Comparison of ENCODE assay signal across 23 cellular contexts in genomic region chr10:121087129-121087528, GRCh38.
"Had no signal": no experiment of that assay in that cellular context is flagged by ENCODE, and none has a peak within 500 bp of the region (broad histone marks: within the 10 kb centered on the region; RNA-seq: fewer than 3 reads in every experiment).

No MANE protein-coding gene starts in this region.

- H3K4me3 ChIP-seq: gastroesophageal sphincter, hepatocyte, pancreas, right atrium auricular region, tibial nerve had no signal

- H3K4me2 ChIP-seq: hepatocyte had no signal

- H3K36me3 Mint-ChIP-seq: activated CD4-positive, alpha-beta memory T cell treated with anti-CD3 and anti-CD28 coated beads for 36 hours; activated naive CD4-positive, alpha-beta T cell treated with anti-CD3 and anti-CD28 coated beads, Interleukin-2, amount 10 ng/mL, durations not matched to agents 7 days and 5 days; activated naive CD8-positive, alpha-beta T cell treated with anti-CD3 and anti-CD28 coated beads, Interleukin-2, amount 10 ng/mL, durations not matched to agents 7 days and 5 days; naive B cell had no signal

- H3K27ac Mint-ChIP-seq: activated CD4-positive, alpha-beta memory T cell treated with anti-CD3 and anti-CD28 coated beads for 36 hours; activated CD4-positive, alpha-beta T cell treated with anti-CD3 and anti-CD28 coated beads, Interleukin-2, amount 10 ng/mL, durations not matched to agents 24 days and 14 days; activated naive CD4-positive, alpha-beta T cell treated with anti-CD3 and anti-CD28 coated beads, Interleukin-2, amount 10 ng/mL, durations not matched to agents 7 days and 5 days; activated T-cell treated with anti-CD3 and anti-CD28 coated beads, Interleukin-2, amount 50 U/mL, for 24 hours; mesothelial cell of epicardium; naive B cell had no signal

- H3K79me2 ChIP-seq: hepatocyte had no signal

- H3K27me3 ChIP-seq: gastroesophageal sphincter, hepatocyte, pancreas, right atrium auricular region, tibial nerve had no signal

- H3K4me3 Mint-ChIP-seq: activated CD4-positive, alpha-beta memory T cell treated with anti-CD3 and anti-CD28 coated beads for 36 hours; activated CD4-positive, alpha-beta T cell treated with anti-CD3 and anti-CD28 coated beads, Interleukin-2, amount 10 ng/mL, durations not matched to agents 24 days and 14 days; activated naive CD4-positive, alpha-beta T cell treated with anti-CD3 and anti-CD28 coated beads, Interleukin-2, amount 10 ng/mL, durations not matched to agents 7 days and 5 days; activated naive CD8-positive, alpha-beta T cell treated with anti-CD3 and anti-CD28 coated beads, Interleukin-2, amount 10 ng/mL, durations not matched to agents 7 days and 5 days; activated T-cell treated with anti-CD3 and anti-CD28 coated beads, Interleukin-2, amount 50 U/mL, for 24 hours; mesothelial cell of epicardium; naive B cell had no signal

- H3K4me1 ChIP-seq: gastroesophageal sphincter, pancreas, right atrium auricular region, tibial nerve had no signal

- DNase-seq: activated CD4-positive, alpha-beta memory T cell treated with anti-CD3 and anti-CD28 coated beads for 36 hours; activated CD4-positive, alpha-beta T cell treated with anti-CD3 and anti-CD28 coated beads, Interleukin-2, amount 10 ng/mL, durations not matched to agents 24 days and 14 days; activated CD8-positive, alpha-beta memory T cell treated with anti-CD3 and anti-CD28 coated beads, Interleukin-2, amount 50 U/mL, for 48 hours; activated gamma-delta T cell; activated naive CD4-positive, alpha-beta T cell treated with anti-CD3 and anti-CD28 coated beads, Interleukin-2, amount 10 ng/mL, durations not matched to agents 7 days and 5 days; activated naive CD8-positive, alpha-beta T cell treated with anti-CD3 and anti-CD28 coated beads, Interleukin-2, amount 10 ng/mL, durations not matched to agents 7 days and 5 days; activated T-cell treated with anti-CD3 and anti-CD28 coated beads, Interleukin-2, amount 50 U/mL, for 24 hours; amniotic stem cell; caudate nucleus; cortex of kidney; islet precursor cell; naive B cell; nucleus accumbens; pancreas; stimulated activated naive CD4-positive, alpha-beta T cell treated with Interleukin-2 at 50 U/mL for 16 hours; T-helper 9 cell; WERI-Rb-1 had no signal

- H3K9me3 ChIP-seq: gastroesophageal sphincter, pancreas, tibial nerve had no signal

- H3K9me3 Mint-ChIP-seq: activated CD4-positive, alpha-beta memory T cell treated with anti-CD3 and anti-CD28 coated beads for 36 hours had no signal

- H3K4me1 Mint-ChIP-seq: activated CD4-positive, alpha-beta T cell treated with anti-CD3 and anti-CD28 coated beads, Interleukin-2, amount 10 ng/mL, durations not matched to agents 24 days and 14 days; activated naive CD4-positive, alpha-beta T cell treated with anti-CD3 and anti-CD28 coated beads, Interleukin-2, amount 10 ng/mL, durations not matched to agents 7 days and 5 days; activated naive CD8-positive, alpha-beta T cell treated with anti-CD3 and anti-CD28 coated beads, Interleukin-2, amount 10 ng/mL, durations not matched to agents 7 days and 5 days; naive B cell had no signal

- H2AFZ ChIP-seq: hepatocyte had no signal

- ATAC-seq: activated CD4-positive, CD25-positive, alpha-beta regulatory T cell treated with anti-CD3 and anti-CD28 coated beads, Interleukin-2, amount 50 U/mL, for 24 hours; gastroesophageal sphincter; pancreas had no signal

- H3K27ac ChIP-seq: gastroesophageal sphincter, hepatocyte, pancreas, right atrium auricular region, tibial nerve, WERI-Rb-1 had no signal

- H3K36me3 ChIP-seq: gastroesophageal sphincter, pancreas, right atrium auricular region, tibial nerve, WERI-Rb-1 had no signal
